ENCODE assay signal across 8 cellular contexts in the genomic region with DNA sequence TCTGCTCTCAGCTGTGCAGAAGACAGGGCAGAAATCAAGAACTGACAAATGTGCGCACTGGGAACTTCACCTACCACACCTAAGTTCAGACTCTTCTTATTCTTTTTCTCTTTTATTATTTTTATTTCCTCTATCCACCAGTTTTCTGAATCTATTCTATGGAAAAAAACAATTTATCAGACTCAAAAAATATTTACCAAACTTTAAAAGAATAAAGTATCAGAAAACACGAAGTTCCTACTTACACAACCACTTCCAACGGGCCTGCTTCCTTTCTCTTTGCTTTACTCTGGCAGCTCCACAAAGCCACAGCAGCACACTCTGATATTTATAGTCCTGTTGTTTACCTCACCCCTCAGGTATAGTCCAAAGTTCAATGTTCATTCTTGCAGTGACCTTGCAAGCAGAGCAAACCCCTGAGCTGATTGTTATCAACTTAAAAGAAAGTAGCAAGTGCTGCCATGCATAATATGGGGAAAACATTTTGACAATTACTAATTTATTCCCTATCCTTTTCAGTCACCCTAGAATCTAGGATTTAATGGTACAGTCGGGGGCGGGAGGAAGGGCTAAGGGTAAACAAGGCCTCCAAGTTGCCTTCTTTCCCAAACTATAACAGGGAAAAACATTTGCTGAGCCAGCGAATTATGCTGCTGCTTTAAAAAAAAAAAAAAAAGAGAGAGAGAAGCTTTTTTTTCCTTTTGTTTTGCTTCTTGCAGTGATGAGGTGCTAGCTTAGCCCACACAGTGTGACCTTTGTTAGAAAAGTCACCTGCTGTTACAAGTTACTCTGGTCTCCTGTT. TPM values are rescaled to one million over a fixed set of nuclear protein-coding genes. Genes with fewer than 3 reads are reported as not detected.
DNase-seq lines count a peak whose midpoint lies in the region; ATAC-seq, FAIRE-seq and TF ChIP-seq lines count a peak whose summit lies in the region.

A gene with protein sequence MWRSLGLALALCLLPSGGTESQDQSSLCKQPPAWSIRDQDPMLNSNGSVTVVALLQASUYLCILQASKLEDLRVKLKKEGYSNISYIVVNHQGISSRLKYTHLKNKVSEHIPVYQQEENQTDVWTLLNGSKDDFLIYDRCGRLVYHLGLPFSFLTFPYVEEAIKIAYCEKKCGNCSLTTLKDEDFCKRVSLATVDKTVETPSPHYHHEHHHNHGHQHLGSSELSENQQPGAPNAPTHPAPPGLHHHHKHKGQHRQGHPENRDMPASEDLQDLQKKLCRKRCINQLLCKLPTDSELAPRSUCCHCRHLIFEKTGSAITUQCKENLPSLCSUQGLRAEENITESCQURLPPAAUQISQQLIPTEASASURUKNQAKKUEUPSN (minus strand): TSS at position 302 of the 802 bp plus-strand sequence. CDS start 3,539 bp downstream, outside the sequence.

- H3K4me1 ChIP-seq in liver (ENCODE audit: control insufficient read depth in 4 of 4, insufficient read depth in 4 of 4, low read length in 3 of 4): peaks cover 4 to 40% (median 27%) of the 10 kb centered on the region in 4 donors
- peaks cover 10 to 23% of the 10 kb centered on the region in 2 donors for H3K4me1 ChIP-seq in thyroid gland

- peak within 1 kb of the TSS; percentile 41 to 81 (median 65) for H3K4me3 ChIP-seq in dorsolateral prefrontal cortex
- peak within 1 kb of the TSS; percentile 76 to 84 (median 82) for H3K4me3 ChIP-seq in liver (ENCODE audit: low read depth in 1 of 3, low read length in 3 of 3)
- H3K4me3 ChIP-seq in thyroid gland (replicated peaks in 1 of 3): peak within 1 kb of the TSS in 2 of 3 donors; percentile 1 to 27

- DNase-seq in C1 segment of cervical spinal cord (lab: John Stamatoyannopoulos, UW) (peak in 12 of 14 donors; percentile 23 to 74 (median 52)), NCI-H2081 treated with DMSO at 0.1 percent for 48 hours (lab: John Stamatoyannopoulos, UW) (peak; percentile 72), dorsolateral prefrontal cortex (peak in 3 of 10 donors; percentile 26 to 74 (median 62)), thyroid gland (peak; percentile 50 to 54), T-cell (no peak), urothelium cell line (ENCODE audit: low spot score) (no peak)
- no peak for DNase-seq in activated T-helper 1 cell treated with anti-CD3 and anti-CD28 coated beads, Interleukin-12 subunit alpha, Interleukin-12 subunit beta, Interleukin-2, Interleukin-4 antibody, amounts not matched to agents 30 ng/mL and 10 ng/mL and 1 ng/mL, durations not matched to agents 14 hours and 24 hours and 36 hours (ENCODE audit: low spot score)

- intact Hi-C loops in dorsolateral prefrontal cortex (cut with DNase I): loop anchor here (2.0 to 5.0 kb wide), 3 partner anchors 46 to 66 kb away; no protein-coding TSS in a partner anchor
- intact Hi-C loops in thyroid gland (cut with DNase I): no loop called here
- intact Hi-C loops in activated T-helper 1 cell treated with anti-CD3 and anti-CD28 coated beads, Interleukin-12 subunit alpha, Interleukin-12 subunit beta, Interleukin-2, Interleukin-4 antibody, amounts not matched to agents 30 ng/mL and 10 ng/mL and 1 ng/mL, durations not matched to agents 14 hours and 24 hours and 36 hours (cut with micrococcal nuclease): no loop called here

- H3K9me3 Mint-ChIP-seq in T-cell: no peaks in the 10 kb centered on the region
- no peaks in the 10 kb centered on the region for H3K9me3 Mint-ChIP-seq in activated T-helper 1 cell treated with anti-CD3 and anti-CD28 coated beads, Interleukin-12 subunit alpha, Interleukin-12 subunit beta, Interleukin-2, Interleukin-4 antibody, amounts not matched to agents 30 ng/mL and 10 ng/mL and 1 ng/mL, durations not matched to agents 14 hours and 24 hours and 36 hours

- H3K36me3 ChIP-seq in liver (ENCODE audit: control insufficient read depth in 4 of 4, insufficient read depth in 3 of 4, low read depth in 1 of 4, low read length in 3 of 4) (peaks cover under 1 to 9% (median 5%) of the 10 kb centered on the region in 4 donors), thyroid gland (peaks cover 0 to under 1% of the 10 kb centered on the region in 2 donors)

- FAIRE-seq in urothelium cell line (lab: Jason Lieb, UNC): no peak

- H3K27ac ChIP-seq in dorsolateral prefrontal cortex: peak within 1 kb of the TSS; percentile 40 to 99 (median 94)
- H3K27ac ChIP-seq in liver (ENCODE audit: low read depth in 1 of 2, low read length in 2 of 2): peak within 1 kb of the TSS; percentile 70 to 82
- peak within 1 kb of the TSS; percentile 81 to 86 (median 81) for H3K27ac ChIP-seq in thyroid gland

- ATAC-seq in T-cell (replicated peaks in 1 of 4): no peak

- peaks cover 0 to 5% (median 3%) of the 10 kb centered on the region in 3 donors for H3K4me1 Mint-ChIP-seq in T-cell
- H3K4me1 Mint-ChIP-seq in activated T-helper 1 cell treated with anti-CD3 and anti-CD28 coated beads, Interleukin-12 subunit alpha, Interleukin-12 subunit beta, Interleukin-2, Interleukin-4 antibody, amounts not matched to agents 30 ng/mL and 10 ng/mL and 1 ng/mL, durations not matched to agents 14 hours and 24 hours and 36 hours (ENCODE audit: low read depth): no peaks in the 10 kb centered on the region

- CTCF ChIA-PET in T-cell (lab: Charles Lee): no interaction called here

- no peaks in the 10 kb centered on the region for H3K27me3 Mint-ChIP-seq in T-cell
- H3K27me3 Mint-ChIP-seq in activated T-helper 1 cell treated with anti-CD3 and anti-CD28 coated beads, Interleukin-12 subunit alpha, Interleukin-12 subunit beta, Interleukin-2, Interleukin-4 antibody, amounts not matched to agents 30 ng/mL and 10 ng/mL and 1 ng/mL, durations not matched to agents 14 hours and 24 hours and 36 hours (ENCODE audit: insufficient read depth): no peaks in the 10 kb centered on the region

- H3K9me3 ChIP-seq in liver (ENCODE audit: control insufficient read depth in 4 of 4, low read length in 3 of 4) (no peaks in the 10 kb centered on the region), thyroid gland (no peaks in the 10 kb centered on the region)

- H3K4me3 Mint-ChIP-seq in T-cell: no peak within 1 kb of the TSS
- H3K4me3 Mint-ChIP-seq in activated T-helper 1 cell treated with anti-CD3 and anti-CD28 coated beads, Interleukin-12 subunit alpha, Interleukin-12 subunit beta, Interleukin-2, Interleukin-4 antibody, amounts not matched to agents 30 ng/mL and 10 ng/mL and 1 ng/mL, durations not matched to agents 14 hours and 24 hours and 36 hours: no peak within 1 kb of the TSS

- H3K27me3 ChIP-seq in dorsolateral prefrontal cortex (no peaks in the 10 kb centered on the region), liver (ENCODE audit: control insufficient read depth in 4 of 4, insufficient read depth in 4 of 4, low read length in 3 of 4) (no peaks in the 10 kb centered on the region), thyroid gland (no peaks in the 10 kb centered on the region)

- TF ChIP-seq CTCF in dorsolateral prefrontal cortex (IDR thresholded peaks at IDR 0.05 in 54 of 56, conservative IDR thresholded peaks at IDR 0.05 in 2 of 56; ENCODE audit: low read depth in 1 of 56, partially characterized antibody in 56 of 56): peak in 5 of 56 donors; percentile 3 to 19 (median 9)
- no peak for TF ChIP-seq CTCF in liver (IDR thresholded peaks at IDR 0.05; ENCODE audit: low read depth, low read length, missing input control)
- no peak for TF ChIP-seq CTCF in thyroid gland (IDR thresholded peaks at IDR 0.05)

- 5% methylated on average over 6 of the region's 6 CpGs for WGBS in liver
- WGBS in thyroid gland, 2 donors: 24 to 26% methylated on average over 6 of the region's 6 CpGs

- peak within 1 kb of the TSS; percentile 90 to 98 for H3K9ac ChIP-seq in liver (ENCODE audit: low read depth in 1 of 2, low read length in 2 of 2)

- no peak within 1 kb of the TSS for H3K27ac Mint-ChIP-seq in T-cell
- H3K27ac Mint-ChIP-seq in activated T-helper 1 cell treated with anti-CD3 and anti-CD28 coated beads, Interleukin-12 subunit alpha, Interleukin-12 subunit beta, Interleukin-2, Interleukin-4 antibody, amounts not matched to agents 30 ng/mL and 10 ng/mL and 1 ng/mL, durations not matched to agents 14 hours and 24 hours and 36 hours: no peak within 1 kb of the TSS

- peak; percentile 10 to 89 for TF ChIP-seq POLR2A in thyroid gland (IDR thresholded peaks at IDR 0.05)

- TF ChIP-seq RAD21 in liver (IDR thresholded peaks at IDR 0.05): peak; percentile 2 to 56

- POLR2A ChIA-PET in T-cell (lab: Charles Lee): no interaction called here

- H3K36me3 Mint-ChIP-seq in T-cell: no peaks in the 10 kb centered on the region
- H3K36me3 Mint-ChIP-seq in activated T-helper 1 cell treated with anti-CD3 and anti-CD28 coated beads, Interleukin-12 subunit alpha, Interleukin-12 subunit beta, Interleukin-2, Interleukin-4 antibody, amounts not matched to agents 30 ng/mL and 10 ng/mL and 1 ng/mL, durations not matched to agents 14 hours and 24 hours and 36 hours (ENCODE audit: low read depth): no peaks in the 10 kb centered on the region

TF ChIP-seq in liver, 16 proteins besides CTCF, POLR2A, EP300 and RAD21 (continues in another document):
- TF ChIP-seq GABPA (IDR thresholded peaks at IDR 0.05 in 1 of 2, conservative IDR thresholded peaks at IDR 0.05 in 1 of 2) (peak in 1 of 2 donors; percentile 11), FOXA1 (IDR thresholded peaks at IDR 0.05) (peak; percentile 71), EGR1 (IDR thresholded peaks at IDR 0.05; ENCODE audit: low read depth in 2 of 2) (peak in 1 of 2 donors; percentile 52), TAF1 (conservative IDR thresholded peaks at IDR 0.05) (peak; percentile 100), ATF3 (IDR thresholded peaks at IDR 0.05) (peak; percentile 70)

RNA-seq across cellular contexts. Expression of the gene that starts here (rescaled TPM):
- total RNA-seq in dorsolateral prefrontal cortex: 100 to 1,000 TPM in 115 of 120 experiments, 10 to 100 TPM in 5; 61.5 to 884 (median 225) TPM
- 1,000 to 10,000 TPM in 1 of 2 donors, 100 to 1,000 TPM in 1; 944 to 1,776 TPM for total RNA-seq in liver
- 1,000 to 10,000 TPM in 1 of 2 donors, 100 to 1,000 TPM in 1; 880 to 1,788 TPM for polyA plus RNA-seq in liver
- total RNA-seq in thyroid gland: 100 to 1,000 TPM; 162 to 637 (median 392) TPM
- total RNA-seq in T-cell: 1 to 10 TPM in 3 of 5 donors, under 1 TPM in 2; 0.68 to 3.1 (median 2.6) TPM
- total RNA-seq in activated T-helper 1 cell treated with anti-CD3 and anti-CD28 coated beads, Interleukin-12 subunit alpha, Interleukin-12 subunit beta, Interleukin-2, Interleukin-4 antibody, amounts not matched to agents 30 ng/mL and 10 ng/mL and 1 ng/mL, durations not matched to agents 14 hours and 24 hours and 36 hours: not detected in 2 replicates

Comparison
In these comparisons a context has a peak if more than half of its experiments do, and no peak if none do; other contexts are left out.
1. RNA of the gene that starts here (total RNA-seq): 944 to 1,776 TPM in liver, 162 to 637 TPM in thyroid gland and 61.5 to 884 TPM in dorsolateral prefrontal cortex; 0.68 to 3.1 TPM in T-cell and not detected in activated T-helper 1 cell treated with anti-CD3 and anti-CD28 coated beads, Interleukin-12 subunit alpha, Interleukin-12 subunit beta, Interleukin-2, Interleukin-4 antibody, amounts not matched to agents 30 ng/mL and 10 ng/mL and 1 ng/mL, durations not matched to agents 14 hours and 24 hours and 36 hours; every median in the first group is over 10 times any median in the second.
2. DNase-seq: peak in C1 segment of cervical spinal cord (12 of 14), NCI-H2081 treated with DMSO at 0.1 percent for 48 hours (single experiment) and thyroid gland (2 of 2); none in T-cell (0 of 34), urothelium cell line (single experiment) and activated T-helper 1 cell treated with anti-CD3 and anti-CD28 coated beads, Interleukin-12 subunit alpha, Interleukin-12 subunit beta, Interleukin-2, Interleukin-4 antibody, amounts not matched to agents 30 ng/mL and 10 ng/mL and 1 ng/mL, durations not matched to agents 14 hours and 24 hours and 36 hours (single experiment).
3. H3K4me3 ChIP-seq: peak in every context shown above with its lines; median percentile 82 in liver; 65 in dorsolateral prefrontal cortex; 14 in thyroid gland.
4. intact Hi-C loops: an anchor here in dorsolateral prefrontal cortex (2.0 to 5.0 kb wide); none called in thyroid gland and activated T-helper 1 cell treated with anti-CD3 and anti-CD28 coated beads, Interleukin-12 subunit alpha, Interleukin-12 subunit beta, Interleukin-2, Interleukin-4 antibody, amounts not matched to agents 30 ng/mL and 10 ng/mL and 1 ng/mL, durations not matched to agents 14 hours and 24 hours and 36 hours.
5. Peak in every context shown above with its lines, with median percentiles within 50 percentile points of each other: H3K27ac ChIP-seq.